Comparison of ENCODE assay signal across 2 cellular contexts in the genomic region with DNA sequence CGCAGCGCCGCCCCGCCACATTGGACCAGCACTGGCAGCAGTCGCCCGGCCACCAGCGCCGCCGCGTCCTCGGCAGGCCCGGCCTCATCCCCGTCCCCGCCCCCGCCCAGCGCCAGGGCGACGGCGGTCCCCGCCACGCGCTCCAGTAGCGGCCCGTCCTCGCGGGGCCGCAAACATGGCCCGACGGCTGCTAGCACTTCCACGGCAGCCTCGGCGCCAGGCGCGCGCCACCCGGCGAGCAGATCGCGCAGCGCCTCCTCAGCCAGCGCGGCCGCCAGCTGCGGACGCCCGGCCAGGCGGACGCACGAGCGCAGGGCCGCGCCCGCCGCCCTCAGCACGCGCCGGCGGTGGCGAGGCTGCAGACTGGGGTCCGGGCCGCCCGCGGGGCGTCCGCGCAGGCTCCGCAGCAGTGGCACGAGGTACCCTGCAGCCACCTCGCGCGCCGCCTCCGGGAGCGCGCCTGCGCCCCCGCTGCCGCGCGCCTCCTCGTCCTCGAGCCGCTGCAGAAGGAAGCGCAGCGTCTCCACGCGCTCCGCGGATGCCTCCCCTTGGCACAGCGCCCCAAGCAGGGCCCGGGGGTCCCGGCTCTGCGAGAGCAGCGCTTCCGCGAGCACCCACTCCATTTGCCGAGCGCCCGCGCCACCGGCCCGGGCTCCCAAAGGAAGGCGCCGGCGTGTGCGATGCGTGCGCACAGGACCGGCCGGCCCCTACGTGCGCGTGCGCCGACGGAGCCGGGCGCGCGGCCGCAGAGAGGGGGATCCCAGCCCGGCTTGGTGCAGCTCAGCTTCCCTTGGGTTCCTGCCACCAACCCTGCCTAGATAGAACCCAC.
A peak's percentile ranks its signal among the peaks of the same experiment; 100 is the strongest.
TF ChIP-seq lines count a peak whose summit lies in the region.

A gene with protein sequence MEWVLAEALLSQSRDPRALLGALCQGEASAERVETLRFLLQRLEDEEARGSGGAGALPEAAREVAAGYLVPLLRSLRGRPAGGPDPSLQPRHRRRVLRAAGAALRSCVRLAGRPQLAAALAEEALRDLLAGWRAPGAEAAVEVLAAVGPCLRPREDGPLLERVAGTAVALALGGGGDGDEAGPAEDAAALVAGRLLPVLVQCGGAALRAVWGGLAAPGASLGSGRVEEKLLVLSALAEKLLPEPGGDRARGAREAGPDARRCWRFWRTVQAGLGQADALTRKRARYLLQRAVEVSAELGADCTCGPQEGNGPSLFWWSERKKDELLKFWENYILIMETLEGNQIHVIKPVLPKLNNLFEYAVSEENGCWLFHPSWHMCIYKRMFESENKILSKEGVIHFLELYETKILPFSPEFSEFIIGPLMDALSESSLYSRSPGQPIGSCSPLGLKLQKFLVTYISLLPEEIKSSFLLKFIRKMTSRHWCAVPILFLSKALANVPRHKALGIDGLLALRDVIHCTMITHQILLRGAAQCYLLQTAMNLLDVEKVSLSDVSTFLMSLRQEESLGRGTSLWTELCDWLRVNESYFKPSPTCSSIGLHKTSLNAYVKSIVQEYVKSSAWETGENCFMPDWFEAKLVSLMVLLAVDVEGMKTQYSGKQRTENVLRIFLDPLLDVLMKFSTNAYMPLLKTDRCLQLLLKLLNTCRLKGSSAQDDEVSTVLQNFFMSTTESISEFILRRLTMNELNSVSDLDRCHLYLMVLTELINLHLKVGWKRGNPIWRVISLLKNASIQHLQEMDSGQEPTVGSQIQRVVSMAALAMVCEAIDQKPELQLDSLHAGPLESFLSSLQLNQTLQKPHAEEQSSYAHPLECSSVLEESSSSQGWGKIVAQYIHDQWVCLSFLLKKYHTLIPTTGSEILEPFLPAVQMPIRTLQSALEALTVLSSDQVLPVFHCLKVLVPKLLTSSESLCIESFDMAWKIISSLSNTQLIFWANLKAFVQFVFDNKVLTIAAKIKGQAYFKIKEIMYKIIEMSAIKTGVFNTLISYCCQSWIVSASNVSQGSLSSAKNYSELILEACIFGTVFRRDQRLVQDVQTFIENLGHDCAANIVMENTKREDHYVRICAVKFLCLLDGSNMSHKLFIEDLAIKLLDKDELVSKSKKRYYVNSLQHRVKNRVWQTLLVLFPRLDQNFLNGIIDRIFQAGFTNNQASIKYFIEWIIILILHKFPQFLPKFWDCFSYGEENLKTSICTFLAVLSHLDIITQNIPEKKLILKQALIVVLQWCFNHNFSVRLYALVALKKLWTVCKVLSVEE (N-terminal part only) (minus strand): TSS at position 699 of the 829 bp plus-strand sequence. CDS start 76 bp downstream, at position 623.

TF ChIP-seq in HCT116, 20 proteins besides CTCF, POLR2A, EP300 and RAD21 (continued from another document):
- no peak for TF ChIP-seq FOSL1 (IDR thresholded peaks at IDR 0.05; ENCODE audit: low read depth)
- TF ChIP-seq, protein P1, sequence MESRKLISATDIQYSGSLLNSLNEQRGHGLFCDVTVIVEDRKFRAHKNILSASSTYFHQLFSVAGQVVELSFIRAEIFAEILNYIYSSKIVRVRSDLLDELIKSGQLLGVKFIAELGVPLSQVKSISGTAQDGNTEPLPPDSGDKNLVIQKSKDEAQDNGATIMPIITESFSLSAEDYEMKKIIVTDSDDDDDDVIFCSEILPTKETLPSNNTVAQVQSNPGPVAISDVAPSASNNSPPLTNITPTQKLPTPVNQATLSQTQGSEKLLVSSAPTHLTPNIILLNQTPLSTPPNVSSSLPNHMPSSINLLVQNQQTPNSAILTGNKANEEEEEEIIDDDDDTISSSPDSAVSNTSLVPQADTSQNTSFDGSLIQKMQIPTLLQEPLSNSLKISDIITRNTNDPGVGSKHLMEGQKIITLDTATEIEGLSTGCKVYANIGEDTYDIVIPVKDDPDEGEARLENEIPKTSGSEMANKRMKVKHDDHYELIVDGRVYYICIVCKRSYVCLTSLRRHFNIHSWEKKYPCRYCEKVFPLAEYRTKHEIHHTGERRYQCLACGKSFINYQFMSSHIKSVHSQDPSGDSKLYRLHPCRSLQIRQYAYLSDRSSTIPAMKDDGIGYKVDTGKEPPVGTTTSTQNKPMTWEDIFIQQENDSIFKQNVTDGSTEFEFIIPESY (IDR thresholded peaks at IDR 0.05; ENCODE audit: extremely low read depth, insufficient replicate concordance, low read length): peak; percentile 50
- TF ChIP-seq ZFX (IDR thresholded peaks at IDR 0.05): peak; percentile 90
- TF ChIP-seq REST (IDR thresholded peaks at IDR 0.05; ENCODE audit: low read depth): no peak
- TF ChIP-seq, protein P2, sequence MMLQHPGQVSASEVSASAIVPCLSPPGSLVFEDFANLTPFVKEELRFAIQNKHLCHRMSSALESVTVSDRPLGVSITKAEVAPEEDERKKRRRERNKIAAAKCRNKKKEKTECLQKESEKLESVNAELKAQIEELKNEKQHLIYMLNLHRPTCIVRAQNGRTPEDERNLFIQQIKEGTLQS (IDR thresholded peaks at IDR 0.05): no peak
- no peak for TF ChIP-seq CEBPB (IDR thresholded peaks at IDR 0.05; ENCODE audit: low read depth)
- TF ChIP-seq TCF7L2 (IDR thresholded peaks at IDR 0.05; ENCODE audit: borderline replicate concordance, extremely low read depth, insufficient read depth, insufficient read length): no peak

TF ChIP-seq in SK-N-SH treated with all-trans-retinoic acid at 6 μM for 48 hours, 23 proteins besides CTCF, POLR2A, EP300 and RAD21 (continued from another document):
- TF ChIP-seq, protein P3, sequence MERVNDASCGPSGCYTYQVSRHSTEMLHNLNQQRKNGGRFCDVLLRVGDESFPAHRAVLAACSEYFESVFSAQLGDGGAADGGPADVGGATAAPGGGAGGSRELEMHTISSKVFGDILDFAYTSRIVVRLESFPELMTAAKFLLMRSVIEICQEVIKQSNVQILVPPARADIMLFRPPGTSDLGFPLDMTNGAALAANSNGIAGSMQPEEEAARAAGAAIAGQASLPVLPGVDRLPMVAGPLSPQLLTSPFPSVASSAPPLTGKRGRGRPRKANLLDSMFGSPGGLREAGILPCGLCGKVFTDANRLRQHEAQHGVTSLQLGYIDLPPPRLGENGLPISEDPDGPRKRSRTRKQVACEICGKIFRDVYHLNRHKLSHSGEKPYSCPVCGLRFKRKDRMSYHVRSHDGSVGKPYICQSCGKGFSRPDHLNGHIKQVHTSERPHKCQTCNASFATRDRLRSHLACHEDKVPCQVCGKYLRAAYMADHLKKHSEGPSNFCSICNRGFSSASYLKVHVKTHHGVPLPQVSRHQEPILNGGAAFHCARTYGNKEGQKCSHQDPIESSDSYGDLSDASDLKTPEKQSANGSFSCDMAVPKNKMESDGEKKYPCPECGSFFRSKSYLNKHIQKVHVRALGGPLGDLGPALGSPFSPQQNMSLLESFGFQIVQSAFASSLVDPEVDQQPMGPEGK (CRISPR knock-in tag; IDR thresholded peaks at IDR 0.05; ENCODE audit: borderline replicate concordance): no peak
- TF ChIP-seq ZC3H10 (CRISPR knock-in tag; IDR thresholded peaks at IDR 0.05) (peak; percentile 47; the same call in 1 of the 2 replicates), GLIS3 (CRISPR knock-in tag; IDR thresholded peaks at IDR 0.05) (no peak), CSRNP3 (CRISPR knock-in tag; IDR thresholded peaks at IDR 0.05) (no peak)
